2 cellular contexts compared by ENCODE assay signal in the genomic region with DNA sequence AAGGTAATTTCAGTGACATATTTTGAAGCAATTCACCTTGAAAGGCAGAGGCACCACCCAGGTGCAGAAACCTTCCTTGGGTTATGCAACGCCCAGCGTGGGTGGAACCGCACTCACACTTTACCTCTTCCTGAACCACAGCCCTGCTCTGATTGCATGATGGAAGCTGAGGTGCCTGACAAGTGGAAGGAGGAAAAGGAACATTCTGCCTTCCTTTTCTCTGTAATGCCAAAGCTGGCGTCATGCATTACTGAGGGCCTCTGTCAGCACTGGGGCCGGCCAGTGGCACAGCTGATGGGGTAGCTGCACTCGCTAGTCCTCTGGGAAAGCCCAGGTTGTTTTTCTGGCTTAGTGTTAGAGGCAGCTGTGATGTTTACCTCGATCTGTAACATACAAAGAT.
TF ChIP-seq lines count a peak whose summit lies in the region.

No MANE protein-coding gene starts in this region.

TF ChIP-seq in A549, 52 proteins besides CTCF, POLR2A, EP300 and RAD21 (continued from another document):
- TF ChIP-seq PHF8 (IDR thresholded peaks at IDR 0.05; ENCODE audit: borderline replicate concordance, low read depth), result no peak
- no peak for TF ChIP-seq MYC (IDR thresholded peaks at IDR 0.05; ENCODE audit: borderline replicate concordance, low read length)
- no peak for TF ChIP-seq HOXA7 (CRISPR knock-in tag; IDR thresholded peaks at IDR 0.05)
- TF ChIP-seq ZFP36 (IDR thresholded peaks at IDR 0.05; ENCODE audit: borderline replicate concordance, partially characterized antibody), result no peak
- TF ChIP-seq CBX8 (IDR thresholded peaks at IDR 0.05), result no peak
- TF ChIP-seq, protein P1, sequence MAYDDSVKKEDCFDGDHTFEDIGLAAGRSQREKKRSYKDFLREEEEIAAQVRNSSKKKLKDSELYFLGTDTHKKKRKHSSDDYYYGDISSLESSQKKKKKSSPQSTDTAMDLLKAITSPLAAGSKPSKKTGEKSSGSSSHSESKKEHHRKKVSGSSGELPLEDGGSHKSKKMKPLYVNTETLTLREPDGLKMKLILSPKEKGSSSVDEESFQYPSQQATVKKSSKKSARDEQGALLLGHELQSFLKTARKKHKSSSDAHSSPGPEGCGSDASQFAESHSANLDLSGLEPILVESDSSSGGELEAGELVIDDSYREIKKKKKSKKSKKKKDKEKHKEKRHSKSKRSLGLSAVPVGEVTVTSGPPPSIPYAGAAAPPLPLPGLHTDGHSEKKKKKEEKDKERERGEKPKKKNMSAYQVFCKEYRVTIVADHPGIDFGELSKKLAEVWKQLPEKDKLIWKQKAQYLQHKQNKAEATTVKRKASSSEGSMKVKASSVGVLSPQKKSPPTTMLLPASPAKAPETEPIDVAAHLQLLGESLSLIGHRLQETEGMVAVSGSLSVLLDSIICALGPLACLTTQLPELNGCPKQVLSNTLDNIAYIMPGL (CRISPR knock-in tag; IDR thresholded peaks at IDR 0.05; ENCODE audit: borderline replicate concordance), result no peak

TF ChIP-seq in IMR-90, 13 proteins besides CTCF, POLR2A, EP300 and RAD21 (continued from another document):
- TF ChIP-seq, protein P2, sequence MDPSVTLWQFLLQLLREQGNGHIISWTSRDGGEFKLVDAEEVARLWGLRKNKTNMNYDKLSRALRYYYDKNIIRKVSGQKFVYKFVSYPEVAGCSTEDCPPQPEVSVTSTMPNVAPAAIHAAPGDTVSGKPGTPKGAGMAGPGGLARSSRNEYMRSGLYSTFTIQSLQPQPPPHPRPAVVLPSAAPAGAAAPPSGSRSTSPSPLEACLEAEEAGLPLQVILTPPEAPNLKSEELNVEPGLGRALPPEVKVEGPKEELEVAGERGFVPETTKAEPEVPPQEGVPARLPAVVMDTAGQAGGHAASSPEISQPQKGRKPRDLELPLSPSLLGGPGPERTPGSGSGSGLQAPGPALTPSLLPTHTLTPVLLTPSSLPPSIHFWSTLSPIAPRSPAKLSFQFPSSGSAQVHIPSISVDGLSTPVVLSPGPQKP (IDR thresholded peaks at IDR 0.05; ENCODE audit: borderline replicate concordance, low read depth, low read length), result no peak
